In the genomic region with DNA sequence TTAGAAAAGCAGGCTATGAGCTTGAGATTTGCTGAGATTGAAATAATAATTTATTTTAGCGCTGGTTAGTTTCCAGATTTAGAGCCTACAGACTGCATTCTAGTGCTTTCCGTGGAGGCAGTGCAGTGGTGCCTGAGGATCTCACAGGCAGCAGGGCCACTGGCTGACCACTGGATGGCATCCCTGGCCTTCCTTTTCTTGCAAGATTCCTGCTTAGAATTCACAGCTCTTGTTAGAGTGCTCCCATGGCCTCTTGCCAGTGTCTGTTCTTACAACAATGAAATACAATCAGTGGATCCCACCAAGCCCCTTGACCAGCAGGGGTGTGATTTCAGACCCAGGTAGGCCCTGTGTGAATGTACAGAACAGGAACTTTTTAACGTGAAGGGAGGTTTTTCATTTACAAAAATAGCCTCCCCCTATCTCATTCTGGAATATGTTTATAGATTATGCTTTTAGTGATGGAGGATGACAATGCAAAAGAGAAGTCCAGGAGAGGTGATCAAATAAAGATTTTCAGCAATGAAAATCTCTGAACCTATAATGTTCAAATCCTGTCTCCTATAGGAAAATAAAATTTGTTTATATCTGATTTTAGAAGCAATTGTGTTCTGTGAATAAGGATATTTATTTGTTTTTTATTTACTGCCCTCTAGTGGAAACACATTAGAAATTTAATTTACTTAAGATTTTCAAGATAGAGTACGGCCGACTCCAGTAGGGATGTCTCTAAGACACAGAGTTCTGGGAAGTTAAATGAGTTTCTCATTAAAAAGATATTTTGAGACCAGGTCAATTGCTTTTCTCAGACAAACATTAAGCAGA, we compare ENCODE assay signal across 11 cellular contexts.
DNase-seq lines count a peak whose midpoint lies in the region; ATAC-seq and TF ChIP-seq lines count a peak whose summit lies in the region.
"Had no signal": no experiment of that assay in that cellular context is flagged by ENCODE, and none has a peak within 500 bp of the region (broad histone marks: within the 10 kb centered on the region; RNA-seq: fewer than 3 reads in every experiment).

No MANE protein-coding gene starts in this region.

- H3K27ac Mint-ChIP-seq in activated CD8-positive, alpha-beta T cell treated with anti-CD3 and anti-CD28 coated beads for 36 hours, result no peak overlapping the region
- H3K27ac Mint-ChIP-seq in activated CD8-positive, alpha-beta T cell treated with anti-CD3 and anti-CD28 coated beads, Interleukin-2, amount 10 ng/mL, durations not matched to agents 7 days and 5 days, result no peak overlapping the region
- no peak overlapping the region for H3K27ac Mint-ChIP-seq in type B pancreatic cell
- H3K27ac Mint-ChIP-seq in activated T-helper 17 cell treated with anti-CD3 and anti-CD28 coated beads, Interleukin-2, amount 50 U/mL, for 72 hours, result no peak overlapping the region
- H3K27ac Mint-ChIP-seq: dendritic cell treated with granulocyte-macrophage colony-stimulating factor and Interleukin-4, amounts not matched to agents 40 ng/mL and 50 ng/mL, for 4 days had no signal

- H3K4me2 ChIP-seq in PC-9, result no peak overlapping the region

- H3K4me3 ChIP-seq in PC-9 (no peak overlapping the region), body of pancreas (no peak overlapping the region), ascending aorta (no peak overlapping the region)
- H3K4me3 ChIP-seq: SJSA1 had no signal

- ATAC-seq in activated CD8-positive, alpha-beta T cell treated with anti-CD3 and anti-CD28 coated beads for 36 hours, result no peak
- ATAC-seq in activated CD8-positive, alpha-beta T cell treated with anti-CD3 and anti-CD28 coated beads, Interleukin-2, amount 10 ng/mL, durations not matched to agents 7 days and 5 days, result no peak
- ATAC-seq in foreskin keratinocyte (no peak), body of pancreas (no peak)
- ATAC-seq in activated T-helper 17 cell treated with anti-CD3 and anti-CD28 coated beads, Interleukin-2, amount 50 U/mL, for 72 hours (replicated peaks), result no peak

- no peaks in the 10 kb centered on the region for H3K4me1 Mint-ChIP-seq in activated CD8-positive, alpha-beta T cell treated with anti-CD3 and anti-CD28 coated beads for 36 hours (ENCODE audit: low read depth)
- H3K4me1 Mint-ChIP-seq in activated CD8-positive, alpha-beta T cell treated with anti-CD3 and anti-CD28 coated beads, Interleukin-2, amount 10 ng/mL, durations not matched to agents 7 days and 5 days (ENCODE audit: low read depth), result no peaks in the 10 kb centered on the region
- H3K4me1 Mint-ChIP-seq in type B pancreatic cell (ENCODE audit: unreplicated experiment), result no peaks in the 10 kb centered on the region
- H3K4me1 Mint-ChIP-seq in activated T-helper 17 cell treated with anti-CD3 and anti-CD28 coated beads, Interleukin-2, amount 50 U/mL, for 72 hours, result no peaks in the 10 kb centered on the region

- no peaks in the 10 kb centered on the region for H3K9me2 ChIP-seq in PC-9 (ENCODE audit: insufficient read depth)

- no peaks in the 10 kb centered on the region for H4K20me1 ChIP-seq in PC-9 (ENCODE audit: insufficient read depth)

- H3K79me2 ChIP-seq in PC-9 (ENCODE audit: low read depth), result no peaks in the 10 kb centered on the region

- no peaks in the 10 kb centered on the region for H3K36me3 Mint-ChIP-seq in activated CD8-positive, alpha-beta T cell treated with anti-CD3 and anti-CD28 coated beads for 36 hours (ENCODE audit: low read depth)
- no peaks in the 10 kb centered on the region for H3K36me3 Mint-ChIP-seq in activated CD8-positive, alpha-beta T cell treated with anti-CD3 and anti-CD28 coated beads, Interleukin-2, amount 10 ng/mL, durations not matched to agents 7 days and 5 days (ENCODE audit: low read depth)
- H3K36me3 Mint-ChIP-seq in type B pancreatic cell, result no peaks in the 10 kb centered on the region
- no peaks in the 10 kb centered on the region for H3K36me3 Mint-ChIP-seq in activated T-helper 17 cell treated with anti-CD3 and anti-CD28 coated beads, Interleukin-2, amount 50 U/mL, for 72 hours (ENCODE audit: low read depth)

- no peaks in the 10 kb centered on the region for H3K27me3 ChIP-seq in PC-9 (ENCODE audit: insufficient read depth, low read depth)
- H3K27me3 ChIP-seq in foreskin keratinocyte, result no peaks in the 10 kb centered on the region
- no peaks in the 10 kb centered on the region for H3K27me3 ChIP-seq in body of pancreas
- H3K27me3 ChIP-seq in ascending aorta, result no peaks in the 10 kb centered on the region
- H3K27me3 ChIP-seq: SJSA1 had no signal

- H3K27ac ChIP-seq in PC-9 (no peak overlapping the region), foreskin keratinocyte (no peak overlapping the region), body of pancreas (no peak overlapping the region), ascending aorta (no peak overlapping the region)
- H3K27ac ChIP-seq: SJSA1 had no signal

- H3K9me3 Mint-ChIP-seq in activated CD8-positive, alpha-beta T cell treated with anti-CD3 and anti-CD28 coated beads for 36 hours, result no peaks in the 10 kb centered on the region
- no peaks in the 10 kb centered on the region for H3K9me3 Mint-ChIP-seq in activated CD8-positive, alpha-beta T cell treated with anti-CD3 and anti-CD28 coated beads, Interleukin-2, amount 10 ng/mL, durations not matched to agents 7 days and 5 days (ENCODE audit: insufficient read depth)
- H3K9me3 Mint-ChIP-seq in type B pancreatic cell, result no peaks in the 10 kb centered on the region
- peaks cover 4% of the 10 kb centered on the region for H3K9me3 Mint-ChIP-seq in activated T-helper 17 cell treated with anti-CD3 and anti-CD28 coated beads, Interleukin-2, amount 50 U/mL, for 72 hours
- H3K9me3 Mint-ChIP-seq: dendritic cell treated with granulocyte-macrophage colony-stimulating factor and Interleukin-4, amounts not matched to agents 40 ng/mL and 50 ng/mL, for 4 days had no signal

- CTCF ChIA-PET in activated CD8-positive, alpha-beta T cell treated with anti-CD3 and anti-CD28 coated beads for 36 hours (lab: Charles Lee), result interaction anchor here (0.8 to 1.4 kb wide), 4 partner anchors 10 to 19 kb away, joined by 3 to 5 read pairs (median 3); no protein-coding TSS in a partner anchor
- CTCF ChIA-PET in activated CD8-positive, alpha-beta T cell treated with anti-CD3 and anti-CD28 coated beads, Interleukin-2, amount 10 ng/mL, durations not matched to agents 7 days and 5 days (lab: Charles Lee), result interaction anchor here (0.7 to 3.0 kb wide), 4 partner anchors 10 to 14 kb away, joined by 3 to 15 read pairs (median 8); no protein-coding TSS in a partner anchor
- CTCF ChIA-PET in PC-9 (lab: Charles Lee), result no interaction called here

- no peaks in the 10 kb centered on the region for H3K4me1 ChIP-seq in PC-9 (replicated peaks; ENCODE audit: insufficient read depth)
- H3K4me1 ChIP-seq in foreskin keratinocyte, result no peaks in the 10 kb centered on the region
- no peaks in the 10 kb centered on the region for H3K4me1 ChIP-seq in body of pancreas
- H3K4me1 ChIP-seq in ascending aorta, result no peaks in the 10 kb centered on the region
- H3K4me1 ChIP-seq: Caco-2, SJSA1 had no signal

- peaks cover 1% of the 10 kb centered on the region for H3K27me3 Mint-ChIP-seq in activated CD8-positive, alpha-beta T cell treated with anti-CD3 and anti-CD28 coated beads for 36 hours
- no peaks in the 10 kb centered on the region for H3K27me3 Mint-ChIP-seq in activated CD8-positive, alpha-beta T cell treated with anti-CD3 and anti-CD28 coated beads, Interleukin-2, amount 10 ng/mL, durations not matched to agents 7 days and 5 days (ENCODE audit: low read depth)
- peaks cover 3% of the 10 kb centered on the region for H3K27me3 Mint-ChIP-seq in type B pancreatic cell
- no peaks in the 10 kb centered on the region for H3K27me3 Mint-ChIP-seq in activated T-helper 17 cell treated with anti-CD3 and anti-CD28 coated beads, Interleukin-2, amount 50 U/mL, for 72 hours
- H3K27me3 Mint-ChIP-seq: dendritic cell treated with granulocyte-macrophage colony-stimulating factor and Interleukin-4, amounts not matched to agents 40 ng/mL and 50 ng/mL, for 4 days had no signal

- intact Hi-C loops in activated CD8-positive, alpha-beta T cell treated with anti-CD3 and anti-CD28 coated beads for 36 hours (cut with micrococcal nuclease), result no loop called here
- intact Hi-C loops in PC-9 (cut with micrococcal nuclease; ENCODE audit: unreplicated experiment), result no loop called here
- intact Hi-C loops in body of pancreas (cut with DNase I), result no loop called here
- intact Hi-C loops in ascending aorta (cut with DNase I), result no loop called here

- BruUV-seq in PC-9 (replicated peaks; lab: Mats Ljungman, UMichigan), result no TSS peak

- H3F3A ChIP-seq in PC-9 (ENCODE audit: insufficient read depth, low read depth), result no peaks in the 10 kb centered on the region

- peak; percentile 23 for TF ChIP-seq CTCF in activated CD8-positive, alpha-beta T cell treated with anti-CD3 and anti-CD28 coated beads for 36 hours (IDR thresholded peaks at IDR 0.05)
- TF ChIP-seq CTCF in PC-9 (conservative IDR thresholded peaks at IDR 0.05), result peak; percentile 42
- TF ChIP-seq CTCF in foreskin keratinocyte (conservative IDR thresholded peaks at IDR 0.05), result peak; percentile 41
- peak; percentile 65 for TF ChIP-seq CTCF in type B pancreatic cell (conservative IDR thresholded peaks at IDR 0.05)
- TF ChIP-seq CTCF in body of pancreas (IDR thresholded peaks at IDR 0.05), result peak in 1 of 7 experiments; percentile 4
- TF ChIP-seq CTCF in ascending aorta (IDR thresholded peaks at IDR 0.05), result no peak

- no peak overlapping the region for H3K4me3 Mint-ChIP-seq in activated CD8-positive, alpha-beta T cell treated with anti-CD3 and anti-CD28 coated beads for 36 hours
- no peak overlapping the region for H3K4me3 Mint-ChIP-seq in activated CD8-positive, alpha-beta T cell treated with anti-CD3 and anti-CD28 coated beads, Interleukin-2, amount 10 ng/mL, durations not matched to agents 7 days and 5 days
- no peak overlapping the region for H3K4me3 Mint-ChIP-seq in type B pancreatic cell
- H3K4me3 Mint-ChIP-seq in activated T-helper 17 cell treated with anti-CD3 and anti-CD28 coated beads, Interleukin-2, amount 50 U/mL, for 72 hours, result no peak overlapping the region
- H3K4me3 Mint-ChIP-seq: dendritic cell treated with granulocyte-macrophage colony-stimulating factor and Interleukin-4, amounts not matched to agents 40 ng/mL and 50 ng/mL, for 4 days had no signal

- no peaks in the 10 kb centered on the region for H3K36me3 ChIP-seq in PC-9 (ENCODE audit: low read depth)
- H3K36me3 ChIP-seq in body of pancreas (replicated peaks in 1 of 2; ENCODE audit: insufficient read depth in 1 of 2, low read depth in 2 of 2), result no peaks in the 10 kb centered on the region
- no peaks in the 10 kb centered on the region for H3K36me3 ChIP-seq in ascending aorta
- H3K36me3 ChIP-seq: SJSA1 had no signal

- no peak overlapping the region for H2AFZ ChIP-seq in PC-9

- WGBS in body of pancreas, 2 donors, result 38 to 47% methylated on average over 5 of the region's 5 CpGs

- no peaks in the 10 kb centered on the region for H3K9me3 ChIP-seq in PC-9 (ENCODE audit: insufficient read depth, low read depth)
- H3K9me3 ChIP-seq in body of pancreas, result no peaks in the 10 kb centered on the region
- no peaks in the 10 kb centered on the region for H3K9me3 ChIP-seq in ascending aorta
- H3K9me3 ChIP-seq: Caco-2, SJSA1 had no signal

- no peak for TF ChIP-seq POLR2A in body of pancreas (IDR thresholded peaks at IDR 0.05)

- POLR2A ChIA-PET in activated CD8-positive, alpha-beta T cell treated with anti-CD3 and anti-CD28 coated beads for 36 hours (lab: Charles Lee), result no interaction called here
- POLR2A ChIA-PET in activated CD8-positive, alpha-beta T cell treated with anti-CD3 and anti-CD28 coated beads, Interleukin-2, amount 10 ng/mL, durations not matched to agents 7 days and 5 days (lab: Charles Lee), result no interaction called here
- POLR2A ChIA-PET in PC-9 (lab: Charles Lee; ENCODE audit: unreplicated experiment), result interaction anchor here (0.7 kb wide), 1 partner anchor 708 kb away, joined by 4 read pairs; no protein-coding TSS in a partner anchor

- DNase-seq in activated CD8-positive, alpha-beta T cell treated with anti-CD3 and anti-CD28 coated beads for 36 hours, result no peak
- DNase-seq in activated CD8-positive, alpha-beta T cell treated with anti-CD3 and anti-CD28 coated beads, Interleukin-2, amount 10 ng/mL, durations not matched to agents 7 days and 5 days, result no peak
- no peak for DNase-seq in PC-9
- no peak for DNase-seq in foreskin keratinocyte
- no peak for DNase-seq in type B pancreatic cell (ENCODE audit: extremely low spot score, unreplicated experiment)
- no peak for DNase-seq in body of pancreas
- no peak for DNase-seq in ascending aorta (ENCODE audit: low spot score in 2 of 2)

Comparison
In these comparisons a context has a peak if more than half of its experiments do, and no peak if none do; other contexts are left out.
1. CTCF ChIP-seq: peak in activated CD8-positive, alpha-beta T cell treated with anti-CD3 and anti-CD28 coated beads for 36 hours (single experiment), PC-9 (single experiment), foreskin keratinocyte (single experiment) and type B pancreatic cell (single experiment); none in ascending aorta (0 of 3).